8 cellular contexts compared by ENCODE assay signal in the genomic region with DNA sequence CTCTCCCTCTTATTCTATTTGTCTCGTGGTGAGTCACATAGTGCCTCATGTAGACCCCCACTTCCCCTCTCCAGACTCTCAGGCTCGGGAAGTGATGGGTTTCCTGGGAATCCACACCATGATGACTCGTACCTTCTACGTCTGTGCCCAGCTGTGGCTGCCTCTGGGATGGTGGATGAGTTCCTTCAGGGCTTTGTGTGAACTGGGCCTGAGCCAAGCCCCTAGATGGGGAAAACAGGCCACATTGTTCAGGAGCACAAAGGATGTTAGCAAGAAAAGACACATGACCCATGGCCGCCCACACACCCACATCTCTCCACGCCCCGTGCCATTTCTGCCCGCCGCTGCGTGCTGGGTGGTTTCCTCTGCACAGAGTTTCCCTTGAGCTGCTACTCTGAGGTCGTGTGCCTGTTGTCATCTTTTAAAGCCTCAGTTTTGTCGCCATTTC. TPM values are rescaled to one million over a fixed set of nuclear protein-coding genes. Genes with fewer than 3 reads are reported as not detected.
DNase-seq lines count a peak whose midpoint lies in the region; ATAC-seq, FAIRE-seq and TF ChIP-seq lines count a peak whose summit lies in the region.

No MANE protein-coding gene starts in this region.

- no peaks in the 10 kb centered on the region for H3K27me3 ChIP-seq in fibroblast of lung (ENCODE audit: control insufficient read depth, insufficient read depth, low read length)

- DNase-seq in NCI-H748 (lab: John Stamatoyannopoulos, UW; ENCODE audit: unreplicated experiment) (peak; percentile 6), NCI-H748 treated with DMSO at 0.1 percent for 48 hours (lab: John Stamatoyannopoulos, UW) (no peak), HTR-8/SVneo (ENCODE audit: insufficient read length, low spot score) (peak; percentile 50), fibroblast of lung (ENCODE audit: low read depth in 2 of 2) (peak; percentile 94 to 96), omental fat pad (ENCODE audit: low spot score) (no peak), urothelium cell line (ENCODE audit: low spot score) (peak; percentile 86), iPS-NIHi7 (ENCODE audit: extremely low spot score) (no peak)
- DNase-seq in activated T-cell treated with anti-CD3 and anti-CD28 coated beads, Interleukin-2, amount 50 U/mL, for 48 hours: peak; percentile 86 to 88

- no peak for TF ChIP-seq CTCF in fibroblast of lung (conservative IDR thresholded peaks at IDR 0.05 in 1 of 2, IDR thresholded peaks at IDR 0.05 in 1 of 2; ENCODE audit: low read depth in 1 of 2, low read length in 2 of 2)
- no peak for TF ChIP-seq CTCF in omental fat pad (IDR thresholded peaks at IDR 0.05)

- H4K20me1 ChIP-seq in fibroblast of lung (ENCODE audit: control insufficient read depth, extremely low read depth, insufficient read depth, low read length): no peaks in the 10 kb centered on the region

- H3K36me3 ChIP-seq in fibroblast of lung (ENCODE audit: control insufficient read depth, insufficient read depth, low read length): no peaks in the 10 kb centered on the region

- no peak overlapping the region for H3K4me2 ChIP-seq in fibroblast of lung (ENCODE audit: extremely low read depth, insufficient read depth, low read length)

- no peaks in the 10 kb centered on the region for H3K9me3 ChIP-seq in fibroblast of lung (ENCODE audit: control insufficient read depth, insufficient read depth, low read depth, low read length)

- H3K27ac ChIP-seq in fibroblast of lung (ENCODE audit: insufficient read depth, low read length): peak overlapping the region; percentile 88

- H3K4me1 ChIP-seq in fibroblast of lung (ENCODE audit: control insufficient read depth, extremely low read depth, insufficient read depth, low read length): peaks cover 9% of the 10 kb centered on the region

- ATAC-seq in omental fat pad (ENCODE audit: low FRiP score): peak; percentile 50

- H3K4me3 ChIP-seq in fibroblast of lung (replicated peaks in 1 of 4; ENCODE audit: control extremely low read depth in 1 of 4, insufficient read depth in 1 of 4, low read depth in 3 of 4, low read length in 4 of 4): no peak overlapping the region

- no peak overlapping the region for H2AFZ ChIP-seq in fibroblast of lung (ENCODE audit: low read length)

- H3K9ac ChIP-seq in fibroblast of lung (ENCODE audit: insufficient read depth, low read length): no peak overlapping the region

- FAIRE-seq in HTR-8/SVneo (lab: Jason Lieb, UNC) (no peak), urothelium cell line (lab: Jason Lieb, UNC) (peak; percentile 87)

- no peaks in the 10 kb centered on the region for H3K79me2 ChIP-seq in fibroblast of lung (ENCODE audit: control insufficient read depth, insufficient read depth, low read length)

RNA-seq across cellular contexts. Expression of a gene that starts 10.5 kb away (rescaled TPM):
- 3.0 and 3.1 TPM in 2 replicates for total RNA-seq in fibroblast of lung
- polyA plus RNA-seq in fibroblast of lung: 2.2 TPM in 2 replicates
- polyA plus RNA-seq in fibroblast of lung (2012): 2.8 and 4.0 TPM in 2 replicates
- polyA minus RNA-seq in fibroblast of lung (ENCODE audit: low replicate concordance): 0.52 and 11.0 TPM in 2 replicates
- total RNA-seq in omental fat pad: 10 to 100 TPM; 21.3 to 41.0 (median 27.8) TPM

RNA-seq across cellular contexts. Expression of a gene that starts 28.2 kb away (rescaled TPM):
- total RNA-seq in fibroblast of lung: 68.1 and 83.7 TPM in 2 replicates
- polyA plus RNA-seq in fibroblast of lung: 18.5 and 27.7 TPM in 2 replicates
- 17.7 and 30.2 TPM in 2 replicates for polyA plus RNA-seq in fibroblast of lung (2012)
- 35.1 and 60.8 TPM in 2 replicates for polyA minus RNA-seq in fibroblast of lung (ENCODE audit: low replicate concordance)
- 10 to 100 TPM in 3 of 4 donors, 1 to 10 TPM in 1; 7.6 to 60.2 (median 25.2) TPM for total RNA-seq in omental fat pad

Comparison
In these comparisons a context has a peak if more than half of its experiments do, and no peak if none do; other contexts are left out.
1. DNase-seq: peak in NCI-H748 (single experiment), HTR-8/SVneo (single experiment), activated T-cell treated with anti-CD3 and anti-CD28 coated beads, Interleukin-2, amount 50 U/mL, for 48 hours (2 of 2), fibroblast of lung (2 of 2) and urothelium cell line (single experiment); none in NCI-H748 treated with DMSO at 0.1 percent for 48 hours (single experiment), omental fat pad (single experiment) and iPS-NIHi7 (single experiment).